20 cellular contexts compared by ENCODE assay signal in the genomic region with DNA sequence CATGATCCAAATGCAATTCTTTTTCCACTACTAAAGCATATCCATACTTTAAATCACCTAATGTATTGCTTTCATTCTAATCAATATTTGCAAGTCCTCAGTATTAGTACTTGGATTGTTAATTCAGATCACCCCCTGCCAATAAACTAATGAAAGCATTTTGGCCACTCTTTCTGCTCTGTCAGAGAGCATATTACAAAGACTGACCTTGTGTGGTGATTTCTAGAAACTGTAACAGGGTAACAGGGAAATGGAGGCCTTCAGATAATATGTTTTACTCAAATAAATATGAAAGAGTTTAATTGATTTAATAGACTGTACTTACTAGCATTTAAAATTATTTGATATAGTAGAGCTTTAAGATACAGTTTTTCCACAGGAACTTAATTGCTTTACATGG.
DNase-seq lines count a peak whose midpoint lies in the region; FAIRE-seq and TF ChIP-seq lines count a peak whose summit lies in the region.
"Had no signal": no experiment of that assay in that cellular context is flagged by ENCODE, and none has a peak within 500 bp of the region (broad histone marks: within the 10 kb centered on the region; RNA-seq: fewer than 3 reads in every experiment).

No MANE protein-coding gene starts in this region.

- POLR2A ChIA-PET in OCI-LY7 (lab: Charles Lee), result interaction anchor here (1.1 to 2.9 kb wide), 3 partner anchors 9 to 11 kb away, joined by 5 to 15 read pairs (median 6); no protein-coding TSS in a partner anchor

- H3K23ac ChIP-seq in neuronal stem cell (ENCODE audit: low read depth, low read length, poor library complexity), result no peak overlapping the region

- BruUV-seq in OCI-LY7 (replicated peaks; lab: Mats Ljungman, UMichigan), result no TSS peak

- no peak overlapping the region for H4K8ac ChIP-seq in neuronal stem cell (ENCODE audit: low read depth, low read length)

- H3K27ac ChIP-seq in OCI-LY7 (ENCODE audit: low read depth, low read length, poor library complexity, severe bottlenecking) (no peak overlapping the region), neuronal stem cell (replicated peaks; ENCODE audit: low read length) (no peak overlapping the region)
- H3K27ac ChIP-seq: KMS-11 had no signal

- H3K79me1 ChIP-seq in neuronal stem cell (ENCODE audit: low read depth, low read length), result no peaks in the 10 kb centered on the region

- no peak overlapping the region for H2AK5ac ChIP-seq in neuronal stem cell (ENCODE audit: low read depth, low read length)

- H3K4me3 ChIP-seq in OCI-LY7 (ENCODE audit: low read depth, low read length, poor library complexity, severe bottlenecking), result no peak overlapping the region
- no peak overlapping the region for H3K4me3 ChIP-seq in neuronal stem cell (ENCODE audit: low read length in 2 of 2)
- H3K4me3 ChIP-seq: GM23338 had no signal

- H3K36me3 ChIP-seq in OCI-LY7 (ENCODE audit: insufficient read depth, low read length), result no peaks in the 10 kb centered on the region
- no peaks in the 10 kb centered on the region for H3K36me3 ChIP-seq in neuronal stem cell (replicated peaks in 1 of 2; ENCODE audit: control insufficient read depth in 2 of 2, insufficient read depth in 2 of 2, low read length in 2 of 2)
- H3K36me3 ChIP-seq: BE2C had no signal

- H3K4me1 ChIP-seq in OCI-LY7 (ENCODE audit: insufficient read depth, low read length, poor library complexity, severe bottlenecking), result peaks cover 32% of the 10 kb centered on the region
- H3K4me1 ChIP-seq in neuronal stem cell (ENCODE audit: control insufficient read depth in 2 of 2, insufficient read depth in 1 of 2, low read depth in 1 of 2, low read length in 2 of 2), result peaks cover 2 to 4% of the 10 kb centered on the region in 2 donors
- H3K4me1 ChIP-seq: BE2C had no signal

- no peak overlapping the region for H3K4ac ChIP-seq in neuronal stem cell (ENCODE audit: low read length)

- TF ChIP-seq CTCF in D721Med (IDR thresholded peaks at IDR 0.05; ENCODE audit: insufficient read depth, missing control alignments) (peak; percentile 41), LNCAP (IDR thresholded peaks at IDR 0.05) (peak; percentile 51), OCI-LY7 (conservative IDR thresholded peaks at IDR 0.05; ENCODE audit: low read length) (no peak)

- intact Hi-C loops in OCI-LY7 (cut with micrococcal nuclease; ENCODE audit: unreplicated experiment), result no loop called here

- no peak overlapping the region for H4K91ac ChIP-seq in neuronal stem cell (ENCODE audit: low read depth, low read length, poor library complexity)

- H4K20me1 ChIP-seq in OCI-LY7 (ENCODE audit: insufficient read depth, low read length), result no peaks in the 10 kb centered on the region

- no peak overlapping the region for H2BK15ac ChIP-seq in neuronal stem cell (ENCODE audit: low read length)

- peaks cover 19% of the 10 kb centered on the region; the same call in 1 of the 2 replicates for H3K79me2 ChIP-seq in OCI-LY7 (ENCODE audit: insufficient read depth, low read depth, low read length)

- H3K27me3 ChIP-seq in neuronal stem cell (ENCODE audit: control insufficient read depth in 3 of 3, insufficient read depth in 3 of 3, low read depth in 1 of 3, low read length in 3 of 3), result no peaks in the 10 kb centered on the region
- H3K27me3 ChIP-seq: BE2C had no signal

- no peaks in the 10 kb centered on the region for H3K9me2 ChIP-seq in OCI-LY7 (ENCODE audit: insufficient read depth, low read length)

- H3K4me2 ChIP-seq in OCI-LY7 (ENCODE audit: low read length), result no peak overlapping the region
- H3K4me2 ChIP-seq in neuronal stem cell (ENCODE audit: insufficient read depth, low read length, poor library complexity, severe bottlenecking), result no peak overlapping the region
- H3K4me2 ChIP-seq: GM23338, KMS-11 had no signal

- no peak overlapping the region for H2BK120ac ChIP-seq in neuronal stem cell (ENCODE audit: low read depth, low read length)

- H3K9me3 ChIP-seq in OCI-LY7 (ENCODE audit: low read length) (no peaks in the 10 kb centered on the region), neuronal stem cell (replicated peaks in 1 of 2; ENCODE audit: control insufficient read depth in 2 of 2, insufficient read depth in 1 of 2, low read depth in 1 of 2, low read length in 2 of 2) (no peaks in the 10 kb centered on the region)
- H3K9me3 ChIP-seq: BE2C had no signal

- CTCF ChIA-PET in OCI-LY7 (lab: Charles Lee; ENCODE audit: unreplicated experiment), result no interaction called here

- no peak for FAIRE-seq in D721Med (lab: Jason Lieb, UNC)
- FAIRE-seq: A204.1, GM12891 had no signal

- DNase-seq in COR-L47 (lab: John Stamatoyannopoulos, UW) (peak; percentile 61), D721Med (ENCODE audit: insufficient read length, low spot score) (no peak), OCI-LY7 (ENCODE audit: low spot score) (no peak), neuronal stem cell (ENCODE audit: low spot score) (no peak), NCI-H187 (lab: John Stamatoyannopoulos, UW) (no peak), CD1c-positive myeloid dendritic cell (ENCODE audit: extremely low spot score) (no peak)
- DNase-seq: ACHN; BE2C; C1 segment of cervical spinal cord; CD8-positive, alpha-beta T cell; DMS53; DND-41; EL; H7; HFFc6 had no signal

- no peak overlapping the region for H3K18ac ChIP-seq in neuronal stem cell (ENCODE audit: low read length)

- H3K9ac ChIP-seq in neuronal stem cell (ENCODE audit: low read depth, low read length, poor library complexity), result no peak overlapping the region
- H3K9ac ChIP-seq: KMS-11 had no signal

- no peak overlapping the region for H2BK5ac ChIP-seq in neuronal stem cell (ENCODE audit: low read length)

- H2BK12ac ChIP-seq in neuronal stem cell (ENCODE audit: low read length), result no peak overlapping the region

- H2AFZ ChIP-seq in OCI-LY7 (ENCODE audit: low read length), result peak overlapping the region; percentile 19; the same call in 1 of the 2 replicates
- no peak overlapping the region for H2AFZ ChIP-seq in neuronal stem cell (ENCODE audit: low read length)
- H2AFZ ChIP-seq: GM23338 had no signal

- no peak overlapping the region for H3K14ac ChIP-seq in neuronal stem cell (ENCODE audit: low read length)
